19 cellular contexts compared by ENCODE assay signal in genomic region chr2:198337368-198337767, GRCh38.
A peak's percentile ranks its signal among the peaks of the same experiment; 100 is the strongest.
DNase-seq lines count a peak whose midpoint lies in the region; ATAC-seq and TF ChIP-seq lines count a peak whose summit lies in the region.
"Had no signal": no experiment of that assay in that cellular context is flagged by ENCODE, and none has a peak within 500 bp of the region (broad histone marks: within the 10 kb centered on the region; RNA-seq: fewer than 3 reads in every experiment).

No MANE protein-coding gene starts in this region.

- H3K36me3 Mint-ChIP-seq in H9 (ENCODE audit: insufficient read depth in 1 of 3, low read depth in 3 of 3) (no peaks in the 10 kb centered on the region), endodermal cell (ENCODE audit: low read depth) (no peaks in the 10 kb centered on the region)

- no peak overlapping the region for H4K8ac ChIP-seq in H9 (replicated peaks; ENCODE audit: insufficient read length, low read depth, low read length)

- no peaks in the 10 kb centered on the region for H3K23me2 ChIP-seq in H9 (ENCODE audit: insufficient read length, low read depth, low read length, poor library complexity, severe bottlenecking)

- H2BK20ac ChIP-seq in H9 (ENCODE audit: low read depth, low read length, poor library complexity, severe bottlenecking): no peak overlapping the region

- H4K91ac ChIP-seq in H9 (ENCODE audit: insufficient read length, low read depth, low read length): no peak overlapping the region

- H3K27ac Mint-ChIP-seq in H9 (peak overlapping the region in 2 of 3 experiments; percentile 41 to 52; a peak in 4 of 7 replicates), endodermal cell (peak overlapping the region; percentile 75)

- CTCF ChIA-PET in A673 (lab: Charles Lee): no interaction called here

- no peaks in the 10 kb centered on the region for H3K79me1 ChIP-seq in H9 (ENCODE audit: insufficient read depth, low read depth, low read length, poor library complexity, severe bottlenecking)

- intact Hi-C loops in A673 (cut with micrococcal nuclease; ENCODE audit: unreplicated experiment): no loop called here

- H2BK120ac ChIP-seq in H9 (ENCODE audit: low read depth, low read length, poor library complexity, severe bottlenecking): no peak overlapping the region

- no peak overlapping the region for H2BK5ac ChIP-seq in H9 (ENCODE audit: insufficient read length, low read length)

- POLR2A ChIA-PET in A673 (lab: Charles Lee; ENCODE audit: low non-redundant PET): interaction anchor here (0.7 kb wide), 1 partner anchor 1501 kb away, joined by 6 read pairs; no protein-coding TSS in a partner anchor

- no peaks in the 10 kb centered on the region for H3K79me2 ChIP-seq in H9 (ENCODE audit: insufficient read depth, low read length)

- DNase-seq in A673 (ENCODE audit: low spot score) (peak; percentile 6), H9 (no peak), NCI-H524 treated with DMSO at 0.1 percent for 48 hours (lab: John Stamatoyannopoulos, UW) (peak; percentile 6), endodermal cell (no peak), activated gamma-delta T cell (lab: John Stamatoyannopoulos, UW) (no peak), SKM-1 treated with dmso at 0.1 percent for 144 hours (lab: John Stamatoyannopoulos, UW; ENCODE audit: unreplicated experiment) (no peak)
- DNase-seq in activated CD8-positive, alpha-beta memory T cell treated with anti-CD3 and anti-CD28 coated beads, Interleukin-2, amount 50 U/mL, for 48 hours: no peak
- DNase-seq: GF-D8, GOT3, MV-4-11, NCI-H1694, NCI-H2107, NCI-H446, OCI-M1, SIG-M5 had no signal

- H2AK5ac ChIP-seq in H9 (ENCODE audit: insufficient read length, low read length): no peak overlapping the region

- H3K9me3 ChIP-seq in A673 (ENCODE audit: low read depth, low read length, poor library complexity, severe bottlenecking) (no peaks in the 10 kb centered on the region), H9 (ENCODE audit: control insufficient read depth, low read depth, low read length) (no peaks in the 10 kb centered on the region), endodermal cell (ENCODE audit: control insufficient read depth, low read length) (no peaks in the 10 kb centered on the region)
- H3K9me3 ChIP-seq: A549 had no signal

- H3K56ac ChIP-seq in H9 (ENCODE audit: insufficient read length, low read depth, low read length): no peak overlapping the region

- no peaks in the 10 kb centered on the region for H3K36me3 ChIP-seq in A673 (ENCODE audit: insufficient read depth, low read length, poor library complexity, severe bottlenecking)
- H3K36me3 ChIP-seq in endodermal cell (ENCODE audit: control insufficient read depth, insufficient read depth, low read length): no peaks in the 10 kb centered on the region

- no peaks in the 10 kb centered on the region for H3K27me3 Mint-ChIP-seq in H9 (ENCODE audit: low read depth)
- no peaks in the 10 kb centered on the region for H3K27me3 Mint-ChIP-seq in endodermal cell (ENCODE audit: insufficient read depth)

- no peaks in the 10 kb centered on the region; a peak in 1 of 5 replicates for H3K9me3 Mint-ChIP-seq in H9
- H3K9me3 Mint-ChIP-seq in endodermal cell: no peaks in the 10 kb centered on the region

- no peaks in the 10 kb centered on the region for H4K20me1 ChIP-seq in H9 (ENCODE audit: control insufficient read depth, insufficient read depth, insufficient read length)

- H3K27me3 ChIP-seq in A673 (replicated peaks; ENCODE audit: insufficient read depth, low read depth, low read length, poor library complexity) (peaks cover 74% of the 10 kb centered on the region), H9 (ENCODE audit: insufficient read depth, low read length) (no peaks in the 10 kb centered on the region), endodermal cell (ENCODE audit: control insufficient read depth, insufficient read depth, low read length, poor library complexity, severe bottlenecking) (no peaks in the 10 kb centered on the region)

- H2BK12ac ChIP-seq in H9 (ENCODE audit: insufficient read length, low read depth, low read length): no peak overlapping the region

- TF ChIP-seq CTCF in A673 (conservative IDR thresholded peaks at IDR 0.05; ENCODE audit: low read depth, low read length) (no peak), H9 (conservative IDR thresholded peaks at IDR 0.05) (no peak), endodermal cell (conservative IDR thresholded peaks at IDR 0.05) (no peak)

- H3K4me1 Mint-ChIP-seq in H9: peaks cover 15 to 17% of the 10 kb centered on the region in 2 experiments
- H3K4me1 Mint-ChIP-seq in endodermal cell: peaks cover 9% of the 10 kb centered on the region

- H2AFZ ChIP-seq in H9 (ENCODE audit: low read length): peak overlapping the region; percentile 48

- H3K4me2 ChIP-seq in H9 (ENCODE audit: insufficient read depth, insufficient read length, low read length): no peak overlapping the region
- H3K4me2 ChIP-seq: A549 had no signal

- H3K9ac ChIP-seq in H9 (ENCODE audit: extremely low read depth, insufficient read length, low read length) (no peak overlapping the region), endodermal cell (ENCODE audit: extremely low read depth, low read length, poor library complexity, severe bottlenecking) (no peak overlapping the region)

- no TSS peak for BruUV-seq in A673 (replicated peaks; lab: Mats Ljungman, UMichigan)

- ATAC-seq in GM21576 (IDR thresholded peaks at IDR 0.05; ENCODE audit: unreplicated experiment): no peak
- ATAC-seq: A549, K562 had no signal

- no peaks in the 10 kb centered on the region for H3K4me1 ChIP-seq in A673 (ENCODE audit: insufficient read depth, low read length, poor library complexity, severe bottlenecking)
- H3K4me1 ChIP-seq in H9 (ENCODE audit: insufficient read depth, low read length): no peaks in the 10 kb centered on the region; the same call in 1 of the 2 replicates
- no peaks in the 10 kb centered on the region for H3K4me1 ChIP-seq in endodermal cell (ENCODE audit: control insufficient read depth, insufficient read depth, low read length)
- H3K4me1 ChIP-seq: A549 had no signal

- H3K18ac ChIP-seq in H9 (ENCODE audit: insufficient read length, low read depth, low read length): no peak overlapping the region

- H3K27ac ChIP-seq in A673 (ENCODE audit: low read depth, low read length, poor library complexity, severe bottlenecking): no peak overlapping the region
- no peak overlapping the region for H3K27ac ChIP-seq in H9 (ENCODE audit: insufficient read length, low read depth, low read length)
- H3K27ac ChIP-seq in endodermal cell (ENCODE audit: low read depth, low read length): no peak overlapping the region
- H3K27ac ChIP-seq: A549, C4-2B had no signal

- no peak overlapping the region for H4K5ac ChIP-seq in H9 (ENCODE audit: insufficient read length, low read depth, low read length)

- H3K4me3 ChIP-seq in A673 (ENCODE audit: low read depth, low read length, poor library complexity, severe bottlenecking) (no peak overlapping the region), endodermal cell (ENCODE audit: low read length) (no peak overlapping the region)
- H3K4me3 ChIP-seq: A549, K562 had no signal

- H3K4ac ChIP-seq in H9 (ENCODE audit: low read depth, low read length): no peak overlapping the region

- H3K23ac ChIP-seq in H9 (ENCODE audit: insufficient read length, low read depth, low read length): no peak overlapping the region

- H3K14ac ChIP-seq in H9 (ENCODE audit: insufficient read depth, low read length): no peak overlapping the region

- H3K4me3 Mint-ChIP-seq in H9: no peak overlapping the region
- H3K4me3 Mint-ChIP-seq in endodermal cell: no peak overlapping the region

- WGBS in H9 (ENCODE audit: extremely low coverage, insufficient read length, low lambda C conversion rate): no CpG with 5 or more reads among the region's 3 CpGs
- WGBS in endodermal cell (ENCODE audit: insufficient coverage in 1 of 2, insufficient read length in 1 of 2), 2 experiments: 47 to 56% methylated on average over 2 to 3 of the region's 3 CpGs

- H2BK15ac ChIP-seq in H9 (ENCODE audit: low read depth, low read length): no peak overlapping the region

- no peak overlapping the region for H3T11ph ChIP-seq in H9 (ENCODE audit: low read length)

Comparison
In these comparisons a context has a peak if more than half of its experiments do, and no peak if none do; other contexts are left out.
1. DNase-seq: peak in A673 (single experiment) and NCI-H524 treated with DMSO at 0.1 percent for 48 hours (single experiment); none in H9 (single experiment), endodermal cell (single experiment), activated gamma-delta T cell (single experiment), SKM-1 treated with dmso at 0.1 percent for 144 hours (single experiment) and activated CD8-positive, alpha-beta memory T cell treated with anti-CD3 and anti-CD28 coated beads, Interleukin-2, amount 50 U/mL, for 48 hours (single experiment).